In genomic region chr12:40692617-40693502, GRCh38 we compare ENCODE assay signal across 9 cellular contexts. TPM values are rescaled to one million over a fixed set of nuclear protein-coding genes. Genes with fewer than 3 reads are reported as not detected.
DNase-seq lines count a peak whose midpoint lies in the region; ATAC-seq, FAIRE-seq and TF ChIP-seq lines count a peak whose summit lies in the region.
"Had no signal": no experiment of that assay in that cellular context is flagged by ENCODE, and none has a peak within 500 bp of the region (broad histone marks: within the 10 kb centered on the region; RNA-seq: fewer than 3 reads in every experiment).

No MANE protein-coding gene starts in this region.

- H3K4me3 Mint-ChIP-seq in activated CD8-positive, alpha-beta memory T cell treated with anti-CD3 and anti-CD28 coated beads, Interleukin-2, amount 10 ng/mL, durations not matched to agents 7 days and 5 days, result no peak overlapping the region

- H3K4me3 ChIP-seq in right lobe of liver (peak overlapping the region in 2 of 3 donors; percentile 24 to 27), HepG2 (replicated peaks in 1 of 3; ENCODE audit: insufficient read depth in 1 of 3, low read depth in 2 of 3, low read length in 3 of 3) (no peak overlapping the region), choroid plexus epithelial cell (ENCODE audit: low read depth, low read length) (peak overlapping the region; percentile 33), aorta (ENCODE audit: low read length in 2 of 2) (peak overlapping the region; percentile 0 to 59)

- DNase-seq in right lobe of liver, result peak in 2 of 3 donors; percentile 21 to 46
- no peak for DNase-seq in HepG2 (ENCODE audit: low spot score)
- no peak for DNase-seq in choroid plexus epithelial cell (ENCODE audit: low read depth)
- peak; percentile 32 for DNase-seq in midbrain (lab: John Stamatoyannopoulos, UW)
- DNase-seq in aorta, result peak; percentile 30 to 74
- no peak for DNase-seq in NCI-H1694 (lab: John Stamatoyannopoulos, UW)
- no peak for DNase-seq in activated CD8-positive, alpha-beta memory T cell treated with anti-CD3 and anti-CD28 coated beads, Interleukin-2, amount 10 ng/mL, durations not matched to agents 7 days and 5 days
- no peak for DNase-seq in NK-92 treated with Interleukin-12 subunit alpha and Interleukin-12 subunit beta, amount 100 ng/mL, for 24 hours (lab: John Stamatoyannopoulos, UW)

- ATAC-seq in right lobe of liver (peak in 1 of 4 donors; percentile 17), HepG2 (no peak), aorta (ENCODE audit: low FRiP score) (peak; percentile 63)
- no peak for ATAC-seq in activated CD8-positive, alpha-beta memory T cell treated with anti-CD3 and anti-CD28 coated beads, Interleukin-2, amount 10 ng/mL, durations not matched to agents 7 days and 5 days

- H3K36me3 ChIP-seq in right lobe of liver, result no peaks in the 10 kb centered on the region
- no peaks in the 10 kb centered on the region for H3K36me3 ChIP-seq in HepG2 (replicated peaks in 1 of 2; ENCODE audit: control insufficient read depth in 1 of 2, insufficient read depth in 2 of 2, low read length in 2 of 2)
- H3K36me3 ChIP-seq in aorta (ENCODE audit: control insufficient read depth in 1 of 2, insufficient read depth in 2 of 2, low read length in 1 of 2), result no peaks in the 10 kb centered on the region
- H3K36me3 ChIP-seq: neutrophil had no signal

- no peak for FAIRE-seq in HepG2 (lab: Jason Lieb, UNC)

- POLR2A ChIA-PET in HepG2 (lab: Yijun Ruan, JAX), result no interaction called here

- H3K4me1 ChIP-seq in right lobe of liver (peaks cover 0 to 7% (median 0%) of the 10 kb centered on the region in 4 donors), HepG2 (ENCODE audit: insufficient read depth, low read length) (no peaks in the 10 kb centered on the region), aorta (ENCODE audit: control insufficient read depth in 1 of 2, insufficient read depth in 2 of 2, low read length in 2 of 2) (no peaks in the 10 kb centered on the region)

- no peak overlapping the region for H3K4me2 ChIP-seq in HepG2 (ENCODE audit: low read depth, low read length)

- no peak for TF ChIP-seq RAD21 in HepG2 (CRISPR knock-in tag; IDR thresholded peaks at IDR 0.05)

- CTCF ChIA-PET in HepG2 (lab: Yijun Ruan, JAX; ENCODE audit: low intra/inter-chr PET ratio, low total read pairs), result no interaction called here
- CTCF ChIA-PET in activated CD8-positive, alpha-beta memory T cell treated with anti-CD3 and anti-CD28 coated beads, Interleukin-2, amount 10 ng/mL, durations not matched to agents 7 days and 5 days (lab: Charles Lee), result no interaction called here

- TF ChIP-seq POLR2A in right lobe of liver (IDR thresholded peaks at IDR 0.05), result no peak
- TF ChIP-seq POLR2A in HepG2 (IDR thresholded peaks at IDR 0.05; ENCODE audit: insufficient read depth in 1 of 2, low read depth in 2 of 2, low read length in 2 of 2), result no peak

- no peak overlapping the region for H3K9ac ChIP-seq in HepG2 (ENCODE audit: insufficient read depth, low read depth, low read length)

- no TSS peak for BruUV-seq in HepG2 (replicated peaks; lab: Mats Ljungman, UMichigan)

- no peaks in the 10 kb centered on the region for H4K20me1 ChIP-seq in HepG2 (ENCODE audit: insufficient read depth, low read length)

- TF ChIP-seq CTCF in right lobe of liver (IDR thresholded peaks at IDR 0.05) (no peak), HepG2 (CRISPR knock-in tag; IDR thresholded peaks at IDR 0.05) (no peak), choroid plexus epithelial cell (conservative IDR thresholded peaks at IDR 0.05; ENCODE audit: low read depth, low read length) (no peak)

- H3K9me3 ChIP-seq in right lobe of liver (no peaks in the 10 kb centered on the region), HepG2 (ENCODE audit: low read length) (no peaks in the 10 kb centered on the region), aorta (ENCODE audit: control insufficient read depth, low read length) (no peaks in the 10 kb centered on the region)
- H3K9me3 ChIP-seq: neutrophil had no signal

- H3K27me3 ChIP-seq in right lobe of liver, result peaks cover 0 to 12% of the 10 kb centered on the region in 2 donors
- H3K27me3 ChIP-seq in HepG2 (ENCODE audit: control insufficient read depth in 1 of 2, insufficient read depth in 2 of 2, low read length in 2 of 2), result no peaks in the 10 kb centered on the region
- H3K27me3 ChIP-seq in aorta (ENCODE audit: control insufficient read depth in 1 of 2, insufficient read depth in 2 of 2, low read length in 1 of 2), result no peaks in the 10 kb centered on the region

- in situ Hi-C loops in HepG2 (cut with HindIII; ENCODE audit: extremely low pct_ligation_motif_present, low pct_unique_long_range_greater_than_20kb), result no loop called here

- 7% methylated on average over 31 of the region's 56 CpGs for WGBS in right lobe of liver (ENCODE audit: insufficient coverage, low coverage, low lambda C conversion rate, missing lambda C conversion rate)
- 48% methylated on average over 30 of the region's 56 CpGs for WGBS in HepG2 (ENCODE audit: low lambda C conversion rate)
- 1 to 2% methylated on average over 49 to 56 of the region's 56 CpGs for WGBS in aorta, 2 donors

- no peaks in the 10 kb centered on the region for H3K36me3 Mint-ChIP-seq in activated CD8-positive, alpha-beta memory T cell treated with anti-CD3 and anti-CD28 coated beads, Interleukin-2, amount 10 ng/mL, durations not matched to agents 7 days and 5 days

- intact Hi-C loops in right lobe of liver (cut with DNase I) (no loop called here), HepG2 (cut with micrococcal nuclease; ENCODE audit: unreplicated experiment) (no loop called here), aorta (cut with DNase I) (no loop called here)

- no peaks in the 10 kb centered on the region for H3K79me2 ChIP-seq in HepG2 (ENCODE audit: insufficient read depth, low read length)

- TF ChIP-seq EP300 in HepG2 (IDR thresholded peaks at IDR 0.05; ENCODE audit: low read depth in 2 of 2, low read length in 2 of 2), result no peak
- TF ChIP-seq EP300 in HepG2 (CRISPR knock-in tag; IDR thresholded peaks at IDR 0.05; ENCODE audit: borderline replicate concordance), result no peak

- no peak overlapping the region for H3K27ac Mint-ChIP-seq in activated CD8-positive, alpha-beta memory T cell treated with anti-CD3 and anti-CD28 coated beads, Interleukin-2, amount 10 ng/mL, durations not matched to agents 7 days and 5 days

- H2AFZ ChIP-seq in HepG2 (ENCODE audit: low read length), result no peak overlapping the region

- H3K27ac ChIP-seq in right lobe of liver (no peak overlapping the region), HepG2 (ENCODE audit: extremely low read length, insufficient read depth, low read length) (no peak overlapping the region), aorta (ENCODE audit: low read depth in 1 of 2, low read length in 2 of 2) (no peak overlapping the region)
- H3K27ac ChIP-seq: neutrophil had no signal

- H3K4me1 Mint-ChIP-seq in activated CD8-positive, alpha-beta memory T cell treated with anti-CD3 and anti-CD28 coated beads, Interleukin-2, amount 10 ng/mL, durations not matched to agents 7 days and 5 days, result no peaks in the 10 kb centered on the region

- peaks cover 27% of the 10 kb centered on the region for H3K27me3 Mint-ChIP-seq in activated CD8-positive, alpha-beta memory T cell treated with anti-CD3 and anti-CD28 coated beads, Interleukin-2, amount 10 ng/mL, durations not matched to agents 7 days and 5 days

- H3K9me3 Mint-ChIP-seq in activated CD8-positive, alpha-beta memory T cell treated with anti-CD3 and anti-CD28 coated beads, Interleukin-2, amount 10 ng/mL, durations not matched to agents 7 days and 5 days (ENCODE audit: low read depth), result no peaks in the 10 kb centered on the region

TF ChIP-seq in HepG2, 621 proteins besides CTCF, POLR2A, EP300 and RAD21 (continues in another document):
- no peak for TF ChIP-seq ZNF547 (CRISPR knock-in tag; IDR thresholded peaks at IDR 0.05)

RNA-seq across cellular contexts. Expression of gene CNTN1, which starts 0.6 kb away (rescaled TPM):
- total RNA-seq in right lobe of liver (under 1 TPM; 0.09 to 0.66 (median 0.26) TPM), HepG2 (2016; rRNA removed; fragmentation: Illumina TruSeq; extraction: Trizol) (0.07 and 0.29 TPM in 2 replicates), aorta (10 to 100 TPM in 1 of 2 donors, 1 to 10 TPM in 1; 4.8 to 23.0 TPM)
- total RNA-seq in HepG2 (2016; cell fraction: cytosol; rRNA removed; fragmentation: Illumina TruSeq; extraction: Trizol; ENCODE audit: low read depth), result not detected in 2 replicates
- total RNA-seq in HepG2 (2016; cell fraction: insoluble cytoplasmic fraction; rRNA removed; fragmentation: Illumina TruSeq; extraction: Trizol), result 0.06 TPM in 1 of 2 replicates, not detected in the other
- total RNA-seq in HepG2 (2016; cell fraction: membrane; rRNA removed; fragmentation: Illumina TruSeq; extraction: Trizol), result not detected in 2 replicates
- total RNA-seq in HepG2 (2016; cell fraction: nucleus; rRNA removed; fragmentation: Illumina TruSeq; extraction: Trizol), result not detected in 2 replicates
- polyA plus RNA-seq in HepG2 (2011; rRNA removed) (0.01 TPM in 1 of 2 replicates, not detected in the other), aorta (10 to 100 TPM in 1 of 2 donors, 1 to 10 TPM in 1; 1.0 to 13.3 TPM)
- not detected in 2 replicates for polyA plus RNA-seq in HepG2 (2011; cell fraction: cytosol; rRNA removed)
- polyA plus RNA-seq in HepG2 (2011; cell fraction: nucleus; rRNA removed), result 0.03 TPM in 1 of 2 replicates, not detected in the other
- polyA plus RNA-seq in HepG2 (2012), result not detected in 2 replicates
- not detected in 2 replicates for polyA plus RNA-seq in HepG2 (2016; cell fraction: cytosol; fragmentation: Illumina TruSeq; extraction: Trizol; ENCODE audit: low read depth)
- 0.04 TPM in 1 of 2 replicates, not detected in the other for polyA plus RNA-seq in HepG2 (2016; cell fraction: insoluble cytoplasmic fraction; fragmentation: Illumina TruSeq; extraction: Trizol; ENCODE audit: low read depth)
- polyA plus RNA-seq in HepG2 (2016; cell fraction: membrane; fragmentation: Illumina TruSeq; extraction: Trizol; ENCODE audit: low read depth), result not detected in 2 replicates
- polyA plus RNA-seq in HepG2 (2016; cell fraction: nucleus; fragmentation: Illumina TruSeq; extraction: Trizol; ENCODE audit: insufficient read depth, low read depth), result not detected in 2 replicates
- not detected in 2 replicates for polyA minus RNA-seq in HepG2 (2011; rRNA and poly(A)+ RNA removed; ENCODE audit: low replicate concordance)
- not detected in 2 replicates for polyA minus RNA-seq in HepG2 (2011; cell fraction: cytosol; rRNA and poly(A)+ RNA removed)
- polyA minus RNA-seq in HepG2 (2011; cell fraction: nucleus; rRNA and poly(A)+ RNA removed), result not detected in 2 replicates
- not detected for total RNA-seq in activated CD8-positive, alpha-beta memory T cell treated with anti-CD3 and anti-CD28 coated beads, Interleukin-2, amount 10 ng/mL, durations not matched to agents 7 days and 5 days

Comparison
In these comparisons a context has a peak if more than half of its experiments do, and no peak if none do; other contexts are left out.
1. DNase-seq: peak in right lobe of liver (2 of 3), midbrain (single experiment) and aorta (2 of 2); none in HepG2 (single experiment), choroid plexus epithelial cell (single experiment), NCI-H1694 (single experiment), activated CD8-positive, alpha-beta memory T cell treated with anti-CD3 and anti-CD28 coated beads, Interleukin-2, amount 10 ng/mL, durations not matched to agents 7 days and 5 days (single experiment) and NK-92 treated with Interleukin-12 subunit alpha and Interleukin-12 subunit beta, amount 100 ng/mL, for 24 hours (single experiment).
2. H3K4me3 ChIP-seq: peak in right lobe of liver (2 of 3), choroid plexus epithelial cell (single experiment) and aorta (2 of 2); none in HepG2 (0 of 3).